ENCODE assay signal across 8 cellular contexts in the genomic region with DNA sequence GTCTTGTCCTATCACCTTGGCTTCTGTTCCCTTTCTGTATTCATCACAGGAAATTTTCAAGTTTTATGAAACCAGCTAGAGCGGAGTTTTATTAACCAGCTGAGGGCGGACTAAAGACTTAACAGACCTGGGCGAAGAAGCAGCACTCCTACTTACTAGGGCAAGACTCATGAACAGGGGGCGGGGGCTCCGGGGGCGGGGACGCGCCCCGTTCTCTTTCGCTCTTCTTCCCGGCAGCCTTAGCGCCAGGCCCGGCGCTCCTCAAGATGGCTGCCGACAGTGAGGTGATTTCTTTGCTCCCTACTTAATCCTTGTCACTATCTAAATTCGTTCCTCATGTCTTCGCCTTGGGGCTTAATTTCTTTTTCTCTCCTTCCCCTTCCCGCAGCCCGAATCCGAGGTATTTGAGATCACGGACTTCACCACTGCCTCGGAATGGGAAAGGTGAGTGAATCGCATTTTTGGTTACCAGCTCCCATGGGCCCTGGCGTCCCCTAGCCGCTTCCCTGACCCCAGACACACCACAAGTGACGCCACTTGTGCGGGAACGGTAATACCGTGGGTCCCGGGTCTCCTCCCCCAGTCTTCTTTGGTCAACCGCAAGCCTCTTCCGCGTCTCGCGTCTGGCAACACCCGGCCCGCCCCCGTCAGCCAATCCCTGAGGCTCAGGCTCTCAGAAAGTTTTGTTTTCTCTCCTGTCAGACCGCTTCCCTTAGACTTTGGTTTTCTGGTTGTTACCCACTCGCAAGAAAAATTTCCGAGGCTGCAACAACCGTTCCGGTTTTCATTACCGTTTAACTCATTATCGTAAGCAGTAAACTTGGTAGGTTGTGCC. TPM values are rescaled to one million over a fixed set of nuclear protein-coding genes. Genes with fewer than 3 reads are reported as not detected.
DNase-seq lines count a peak whose midpoint lies in the region; ATAC-seq and TF ChIP-seq lines count a peak whose summit lies in the region.

Gene RAB3GAP1, plus strand, starts transcription at position 251 of the 835 bp plus-strand sequence. Its CDS starts 16 bp downstream, at position 267.

- 0% methylated on average over 44 to 45 of the region's 45 CpGs for WGBS in esophagus squamous epithelium, 2 donors

- H3K27me3 ChIP-seq in Peyer's patch (no peaks in the 10 kb centered on the region), esophagus squamous epithelium (no peaks in the 10 kb centered on the region)

- TF ChIP-seq RAD21 in Ishikawa (IDR thresholded peaks at IDR 0.05; ENCODE audit: low read depth) = no peak

- peak within 1 kb of the TSS; percentile 86 to 96 (median 90) for H3K27ac ChIP-seq in Peyer's patch
- H3K27ac ChIP-seq in esophagus squamous epithelium = peak within 1 kb of the TSS; percentile 93 to 99 (median 95)

- peak; percentile 76 for ATAC-seq in GM21619 (IDR thresholded peaks at IDR 0.05; ENCODE audit: unreplicated experiment)

- TF ChIP-seq CTCF in Peyer's patch (IDR thresholded peaks at IDR 0.05) (no peak), esophagus squamous epithelium (IDR thresholded peaks at IDR 0.05) (no peak)

- H3K4me3 ChIP-seq in Peyer's patch = peak within 1 kb of the TSS; percentile 61 to 77 (median 68)
- peak within 1 kb of the TSS; percentile 62 to 96 (median 80) for H3K4me3 ChIP-seq in esophagus squamous epithelium

- peak; percentile 47 to 55 for TF ChIP-seq POLR2A in Peyer's patch (IDR thresholded peaks at IDR 0.05)
- TF ChIP-seq POLR2A in esophagus squamous epithelium (IDR thresholded peaks at IDR 0.05) = peak in 1 of 4 donors; percentile 58

- no peaks in the 10 kb centered on the region for H3K36me3 ChIP-seq in Peyer's patch
- peaks cover 0 to 8% (median 0%) of the 10 kb centered on the region in 3 donors for H3K36me3 ChIP-seq in esophagus squamous epithelium

- DNase-seq in DMS153 treated with DMSO at 0.1 percent for 48 hours (lab: John Stamatoyannopoulos, UW; ENCODE audit: unreplicated experiment) (peak; percentile 26), Peyer's patch (peak; percentile 85 to 94 (median 86)), esophagus squamous epithelium (lab: John Stamatoyannopoulos, UW) (peak; percentile 26), myocyte (ENCODE audit: low read depth) (peak; percentile 82)
- DNase-seq in activated T-cell treated with anti-CD3 and anti-CD28 coated beads, Interleukin-2, amount 50 U/mL, for 48 hours = peak; percentile 91 to 92
- peak; percentile 88 for DNase-seq in stimulated activated CD8-positive, alpha-beta memory T cell treated with anti-CD3 and anti-CD28 coated beads, Interleukin-7, amount 100 ng/mL, for 4 hours (ENCODE audit: low read depth in 2 of 2)

- no peak for TF ChIP-seq EP300 in Ishikawa (IDR thresholded peaks at IDR 0.05; ENCODE audit: borderline replicate concordance)

- H3K9me3 ChIP-seq in Peyer's patch (no peaks in the 10 kb centered on the region), esophagus squamous epithelium (no peaks in the 10 kb centered on the region)

- H3K4me1 ChIP-seq in Peyer's patch (peaks cover 0 to 22% (median 0%) of the 10 kb centered on the region in 4 donors), esophagus squamous epithelium (peaks cover 6 to 49% (median 24%) of the 10 kb centered on the region in 3 donors)

- intact Hi-C loops in esophagus squamous epithelium (cut with DNase I) = no loop called here

TF ChIP-seq in Ishikawa, 13 proteins besides CTCF, POLR2A, EP300 and RAD21:
- TF ChIP-seq ZBTB7A (IDR thresholded peaks at IDR 0.05; ENCODE audit: low read depth) (peak; percentile 46; the same call in 1 of the 2 replicates), EGR1 (IDR thresholded peaks at IDR 0.05) (0 out of 2 replicates have a peak, but pooled peaks have one; percentile 32), YY1 (IDR thresholded peaks at IDR 0.05; ENCODE audit: low read depth) (peak; percentile 96), TAF1 (IDR thresholded peaks at IDR 0.05; ENCODE audit: low read depth) (peak; percentile 90), TCF12 (IDR thresholded peaks at IDR 0.05; ENCODE audit: low read depth) (peak; percentile 54; the same call in 1 of the 2 replicates), MAX (IDR thresholded peaks at IDR 0.05) (peak; percentile 40; the same call in 1 of the 2 replicates), TEAD4 (IDR thresholded peaks at IDR 0.05) (no peak), CREB1 (IDR thresholded peaks at IDR 0.05; ENCODE audit: low read depth) (no peak), NFIC (IDR thresholded peaks at IDR 0.05) (no peak)
- TF ChIP-seq, protein P1, sequence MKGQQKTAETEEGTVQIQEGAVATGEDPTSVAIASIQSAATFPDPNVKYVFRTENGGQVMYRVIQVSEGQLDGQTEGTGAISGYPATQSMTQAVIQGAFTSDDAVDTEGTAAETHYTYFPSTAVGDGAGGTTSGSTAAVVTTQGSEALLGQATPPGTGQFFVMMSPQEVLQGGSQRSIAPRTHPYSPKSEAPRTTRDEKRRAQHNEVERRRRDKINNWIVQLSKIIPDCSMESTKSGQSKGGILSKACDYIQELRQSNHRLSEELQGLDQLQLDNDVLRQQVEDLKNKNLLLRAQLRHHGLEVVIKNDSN (IDR thresholded peaks at IDR 0.05) = no peak

RNA-seq across cellular contexts. Expression of gene RAB3GAP1, which starts in this region (rescaled TPM):
- total RNA-seq in Peyer's patch (10 to 100 TPM; 34.5 to 89.1 (median 43.0) TPM), esophagus squamous epithelium (10 to 100 TPM; 25.5 to 49.4 (median 35.1) TPM), myocyte (49.2 and 51.8 TPM in 2 replicates)
- 30.5 TPM for polyA plus RNA-seq in myocyte (2012)

Comparison
In these comparisons a context has a peak if more than half of its experiments do, and no peak if none do; other contexts are left out.
1. Peak in every context shown above with its lines: DNase-seq, ATAC-seq, H3K4me3 ChIP-seq and H3K27ac ChIP-seq.
2. DNase-seq: peak in every context shown above with its lines; median percentile 92 in activated T-cell treated with anti-CD3 and anti-CD28 coated beads, Interleukin-2, amount 50 U/mL, for 48 hours; 88 in stimulated activated CD8-positive, alpha-beta memory T cell treated with anti-CD3 and anti-CD28 coated beads, Interleukin-7, amount 100 ng/mL, for 4 hours; 86 in Peyer's patch; 82 in myocyte; 26 in DMS153 treated with DMSO at 0.1 percent for 48 hours; 26 in esophagus squamous epithelium.